Comparison of ENCODE assay signal across 9 cellular contexts in genomic region chr5:145887976-145888574, GRCh38. TPM values are rescaled to one million over a fixed set of nuclear protein-coding genes. Genes with fewer than 3 reads are reported as not detected.
DNase-seq lines count a peak whose midpoint lies in the region; ATAC-seq and TF ChIP-seq lines count a peak whose summit lies in the region.
"Had no signal": no experiment of that assay in that cellular context is flagged by ENCODE, and none has a peak within 500 bp of the region (broad histone marks: within the 10 kb centered on the region; RNA-seq: fewer than 3 reads in every experiment).

No MANE protein-coding gene starts in this region.

- intact Hi-C loops in posterior vena cava (cut with DNase I) = no loop called here

- ATAC-seq in GM19395 (IDR thresholded peaks at IDR 0.05; ENCODE audit: unreplicated experiment) = peak; percentile 67

- DNase-seq in AG08395 (ENCODE audit: low spot score) (peak; percentile 65), NCI-H69 (lab: John Stamatoyannopoulos, UW) (peak; percentile 84), dermis blood vessel endothelial cell (peak; percentile 72), mesothelial cell of epicardium (ENCODE audit: low spot score in 2 of 2, unreplicated experiment in 2 of 2) (no peak), posterior vena cava (ENCODE audit: low spot score) (no peak), middle frontal gyrus (ENCODE audit: extremely low spot score, low spot score) (no peak)
- no peak for DNase-seq in activated naive CD4-positive, alpha-beta T cell (lab: John Stamatoyannopoulos, UW)

- H3K27ac Mint-ChIP-seq in mesothelial cell of epicardium = no peak overlapping the region

- H3K27me3 Mint-ChIP-seq in mesothelial cell of epicardium (ENCODE audit: low read depth) = no peaks in the 10 kb centered on the region

- H3K9me3 Mint-ChIP-seq in mesothelial cell of epicardium = peaks cover 21% of the 10 kb centered on the region

- TF ChIP-seq CTCF in mesothelial cell of epicardium (IDR thresholded peaks at IDR 0.05; ENCODE audit: unreplicated experiment) = peak; percentile 47

- H3K36me3 Mint-ChIP-seq in mesothelial cell of epicardium = peaks cover 7% of the 10 kb centered on the region

- no peak overlapping the region for H3K4me3 Mint-ChIP-seq in mesothelial cell of epicardium

- no peaks in the 10 kb centered on the region for H3K4me1 Mint-ChIP-seq in mesothelial cell of epicardium

RNA-seq across cellular contexts. Expression of gene GRXCR2, which starts 15.3 kb away (rescaled TPM):
- total RNA-seq in dermis blood vessel endothelial cell (not detected in 2 replicates), mesothelial cell of epicardium (not detected in 3 replicates), posterior vena cava (not detected)
- total RNA-seq: urinary bladder had no signal

RNA-seq across cellular contexts. Expression of gene SH3RF2, which starts 48.3 kb away (rescaled TPM):
- 0.05 and 0.17 TPM in 2 replicates for total RNA-seq in dermis blood vessel endothelial cell
- 2.2 to 3.2 TPM (median 2.5 TPM) in 3 replicates for total RNA-seq in mesothelial cell of epicardium
- total RNA-seq in posterior vena cava = 1 to 10 TPM; 2.1 to 4.5 TPM

RNA-seq across cellular contexts. Expression of gene PRELID2, which starts 52.9 kb away (rescaled TPM):
- total RNA-seq in dermis blood vessel endothelial cell (22.2 and 27.9 TPM in 2 replicates), mesothelial cell of epicardium (18.3 to 23.0 TPM (median 19.9 TPM) in 3 replicates), posterior vena cava (10 to 100 TPM; 16.1 to 24.8 TPM)

Comparison
In these comparisons a context has a peak if more than half of its experiments do, and no peak if none do; other contexts are left out.
1. DNase-seq: peak in AG08395 (single experiment), NCI-H69 (single experiment) and dermis blood vessel endothelial cell (single experiment); none in mesothelial cell of epicardium (0 of 2), activated naive CD4-positive, alpha-beta T cell (0 of 4), posterior vena cava (single experiment) and middle frontal gyrus (single experiment).